ENCODE assay signal across 7 cellular contexts in genomic region chr17:30147860-30148259, GRCh38. TPM values are rescaled to one million over a fixed set of nuclear protein-coding genes. Genes with fewer than 3 reads are reported as not detected.
DNase-seq lines count a peak whose midpoint lies in the region; ATAC-seq, FAIRE-seq and TF ChIP-seq lines count a peak whose summit lies in the region.
"Not testable (repeated sequence)": the region's sequence is repeated elsewhere in the genome, so short reads cannot be mapped to it uniquely, and the experiment has no call there.

No MANE protein-coding gene starts in this region.

- peaks cover 22% of the 10 kb centered on the region for H3K36me3 ChIP-seq in SK-N-MC (ENCODE audit: insufficient read depth, low read length)
- not testable (repeated sequence) for H3K36me3 ChIP-seq in astrocyte (ENCODE audit: insufficient read depth, low read length)

- in situ Hi-C loops in Caki2 (cut with HindIII; ENCODE audit: low pct_unique_long_range_greater_than_20kb, low sequenced_read_pairs), result loop anchor here (25.0 kb wide), 1 partner anchor 114 kb away; no protein-coding TSS in a partner anchor

- not testable (repeated sequence) for H3K9me3 Mint-ChIP-seq in activated CD4-positive, alpha-beta memory T cell treated with anti-CD3 and anti-CD28 coated beads for 36 hours; astrocyte (ENCODE audit: unreplicated experiment); natural killer cell

- peaks cover 80% of the 10 kb centered on the region for H3K79me2 ChIP-seq in astrocyte (ENCODE audit: insufficient read depth, low read length)

- H3K9me3 ChIP-seq in SK-N-MC (ENCODE audit: low read depth, low read length); astrocyte (ENCODE audit: insufficient read depth, low read depth, low read length): not testable (repeated sequence)

- POLR2A ChIA-PET in activated CD4-positive, alpha-beta memory T cell treated with anti-CD3 and anti-CD28 coated beads for 36 hours (lab: Charles Lee), result not testable (repeated sequence)

- H3K4me3 Mint-ChIP-seq in activated CD4-positive, alpha-beta memory T cell treated with anti-CD3 and anti-CD28 coated beads for 36 hours; astrocyte (ENCODE audit: unreplicated experiment); natural killer cell: not testable (repeated sequence)

- DNase-seq in Caki2 (ENCODE audit: low read depth) (peak; percentile 29), M059J (ENCODE audit: low read depth) (peak; percentile 52), astrocyte (ENCODE audit: low read depth) (peak; percentile 8), epithelial cell of esophagus (ENCODE audit: low read depth) (peak; percentile 48)
- DNase-seq in SK-N-MC (ENCODE audit: low read depth, low spot score); natural killer cell: not testable (repeated sequence)
- peak; percentile 22 for DNase-seq in activated CD4-positive, alpha-beta memory T cell treated with anti-CD3 and anti-CD28 coated beads for 36 hours

- H3K4me1 Mint-ChIP-seq in activated CD4-positive, alpha-beta memory T cell treated with anti-CD3 and anti-CD28 coated beads for 36 hours (ENCODE audit: low read depth); astrocyte (ENCODE audit: low read depth, unreplicated experiment): not testable (repeated sequence)
- H3K4me1 Mint-ChIP-seq in natural killer cell, result peaks cover 11 to 16% of the 10 kb centered on the region in 2 donors

- peak overlapping the region; percentile 62 for H3K27ac ChIP-seq in SK-N-MC
- H3K27ac ChIP-seq in astrocyte (ENCODE audit: low read depth, low read length), result not testable (repeated sequence)

- not testable (repeated sequence) for H2AFZ ChIP-seq in astrocyte (ENCODE audit: low read depth, low read length)

- H3K4me1 ChIP-seq in astrocyte (ENCODE audit: insufficient read depth, low read length), result not testable (repeated sequence)

- not testable (repeated sequence) for H3K27ac Mint-ChIP-seq in activated CD4-positive, alpha-beta memory T cell treated with anti-CD3 and anti-CD28 coated beads for 36 hours; astrocyte (ENCODE audit: unreplicated experiment)
- H3K27ac Mint-ChIP-seq in natural killer cell, result peak overlapping the region; percentile 64 to 78

- H3K4me3 ChIP-seq in SK-N-MC; astrocyte (ENCODE audit: insufficient read depth, low read depth, low read length); epithelial cell of esophagus (ENCODE audit: low read length): not testable (repeated sequence)

- peaks cover 37% of the 10 kb centered on the region for H4K20me1 ChIP-seq in astrocyte (ENCODE audit: insufficient read depth, low read length)

- not testable (repeated sequence) for H3K36me3 Mint-ChIP-seq in activated CD4-positive, alpha-beta memory T cell treated with anti-CD3 and anti-CD28 coated beads for 36 hours; astrocyte (ENCODE audit: low read depth, unreplicated experiment); natural killer cell

- intact Hi-C loops in activated CD4-positive, alpha-beta memory T cell treated with anti-CD3 and anti-CD28 coated beads for 36 hours (cut with micrococcal nuclease); natural killer cell (cut with micrococcal nuclease): not testable (repeated sequence)

- CTCF ChIA-PET in activated CD4-positive, alpha-beta memory T cell treated with anti-CD3 and anti-CD28 coated beads for 36 hours (lab: Charles Lee), result interaction anchor here (1.2 kb wide), 2 partner anchors 43 to 189 kb away, joined by 3 to 4 read pairs; no protein-coding TSS in a partner anchor

- not testable (repeated sequence) for H3K9ac ChIP-seq in SK-N-MC (ENCODE audit: insufficient read length); astrocyte (ENCODE audit: low read length)

- not testable (repeated sequence) for FAIRE-seq in astrocyte (lab: Jason Lieb, UNC)

- not testable (repeated sequence) for H3K4me2 ChIP-seq in astrocyte (ENCODE audit: low read length)

- H3K27me3 Mint-ChIP-seq in activated CD4-positive, alpha-beta memory T cell treated with anti-CD3 and anti-CD28 coated beads for 36 hours; astrocyte (ENCODE audit: low read depth, unreplicated experiment); natural killer cell (ENCODE audit: low read depth in 2 of 2): not testable (repeated sequence)

- TF ChIP-seq CTCF in astrocyte (IDR thresholded peaks at IDR 0.05; ENCODE audit: insufficient read depth, low read depth, low read length); epithelial cell of esophagus (IDR thresholded peaks at IDR 0.05; ENCODE audit: insufficient read depth, low read depth, low read length, missing control alignments); natural killer cell (IDR thresholded peaks at IDR 0.05): not testable (repeated sequence)

- ATAC-seq in natural killer cell, result peak in 2 of 3 donors; percentile 66 to 88

- H3K27me3 ChIP-seq in astrocyte (ENCODE audit: insufficient read depth, low read length), result not testable (repeated sequence)

RNA-seq across cellular contexts. Expression of gene NSRP1, which starts 31.2 kb away (rescaled TPM):
- 0.67 and 1.9 TPM in 2 replicates for total RNA-seq in Caki2 (2014; rRNA removed; shearing (Covaris generic); ENCODE audit: low replicate concordance)
- 2.4 and 8.7 TPM in 2 replicates for total RNA-seq in M059J (2014; rRNA removed; shearing (Covaris generic))
- 10 to 100 TPM; 24.3 to 26.5 TPM for total RNA-seq in activated CD4-positive, alpha-beta memory T cell treated with anti-CD3 and anti-CD28 coated beads for 36 hours
- 17.0 and 17.7 TPM in 2 replicates for total RNA-seq in astrocyte
- 10 to 100 TPM; 27.0 to 33.7 (median 29.7) TPM for total RNA-seq in natural killer cell
